Comparison of ENCODE assay signal across 8 cellular contexts in genomic region chr19:35248310-35249145, GRCh38. TPM values are rescaled to one million over a fixed set of nuclear protein-coding genes. Genes with fewer than 3 reads are reported as not detected.
A peak's percentile ranks its signal among the peaks of the same experiment; 100 is the strongest.
DNase-seq lines count a peak whose midpoint lies in the region; ATAC-seq, FAIRE-seq and TF ChIP-seq lines count a peak whose summit lies in the region.

Gene LSR (plus strand): TSS chr19:35249002. CDS start chr19:35249023, 21 bp downstream.

- H3K9me3 ChIP-seq in A673 (ENCODE audit: low read depth, low read length, poor library complexity, severe bottlenecking), result no peaks in the 10 kb centered on the region

- peaks cover 40% of the 10 kb centered on the region for H3K4me1 Mint-ChIP-seq in activated naive CD8-positive, alpha-beta T cell (ENCODE audit: low read depth)

- peak within 1 kb of the TSS; percentile 89 for H3K27ac Mint-ChIP-seq in activated naive CD8-positive, alpha-beta T cell

- ATAC-seq in GM19324 (IDR thresholded peaks at IDR 0.05; ENCODE audit: low FRiP score, unreplicated experiment) (peak; percentile 89), HG03439 (IDR thresholded peaks at IDR 0.05; ENCODE audit: unreplicated experiment) (peak; percentile 71), GM18519 (IDR thresholded peaks at IDR 0.05; ENCODE audit: low FRiP score, unreplicated experiment) (no peak)

- no peak for TF ChIP-seq CTCF in A673 (conservative IDR thresholded peaks at IDR 0.05; ENCODE audit: low read depth, low read length)

- peaks cover 4% of the 10 kb centered on the region for H3K9me3 Mint-ChIP-seq in activated naive CD8-positive, alpha-beta T cell (ENCODE audit: low read depth)

- H3K4me3 Mint-ChIP-seq in activated naive CD8-positive, alpha-beta T cell, result peak within 1 kb of the TSS; percentile 92

- no peak within 1 kb of the TSS for H3K27ac ChIP-seq in A673 (ENCODE audit: low read depth, low read length, poor library complexity, severe bottlenecking)

- H3K4me1 ChIP-seq in A673 (ENCODE audit: insufficient read depth, low read length, poor library complexity, severe bottlenecking), result no peaks in the 10 kb centered on the region

- no peaks in the 10 kb centered on the region for H3K36me3 Mint-ChIP-seq in activated naive CD8-positive, alpha-beta T cell

- FAIRE-seq in RCC 7860 (lab: Jason Lieb, UNC), result no peak
- peak; percentile 13 for FAIRE-seq in islet of Langerhans (lab: Jason Lieb, UNC)

- intact Hi-C loops in A673 (cut with micrococcal nuclease; ENCODE audit: unreplicated experiment), result loop anchor here (10.0 kb wide), 1 partner anchor 94 kb away; the partner anchor contains the start of gene FXYD5

- peaks cover 64% of the 10 kb centered on the region for H3K27me3 ChIP-seq in A673 (replicated peaks; ENCODE audit: insufficient read depth, low read depth, low read length, poor library complexity)

- POLR2A ChIA-PET in A673 (lab: Charles Lee; ENCODE audit: low non-redundant PET), result no interaction called here

- H3K36me3 ChIP-seq in A673 (ENCODE audit: insufficient read depth, low read length, poor library complexity, severe bottlenecking), result no peaks in the 10 kb centered on the region

- CTCF ChIA-PET in A673 (lab: Charles Lee), result no interaction called here

- H3K4me3 ChIP-seq in A673 (ENCODE audit: low read depth, low read length, poor library complexity, severe bottlenecking), result peak within 1 kb of the TSS; percentile 19

- DNase-seq in A673 (ENCODE audit: low spot score), result no peak
- DNase-seq in RCC 7860 (ENCODE audit: low spot score), result peak; percentile 49
- DNase-seq in stimulated activated CD4-positive, alpha-beta T cell treated with anti-CD3 and anti-CD28 coated beads, Interleukin-2, amount 100 ng/mL, for 4 hours (ENCODE audit: low read depth), result peak; percentile 55

- no TSS peak for BruUV-seq in A673 (replicated peaks; lab: Mats Ljungman, UMichigan)

- no peaks in the 10 kb centered on the region for H3K27me3 Mint-ChIP-seq in activated naive CD8-positive, alpha-beta T cell

RNA-seq across cellular contexts. Expression of gene LSR, which starts in this region (rescaled TPM):
- 1.9 and 2.9 TPM in 2 replicates for total RNA-seq in A673 (2021)
